In the genomic region with DNA sequence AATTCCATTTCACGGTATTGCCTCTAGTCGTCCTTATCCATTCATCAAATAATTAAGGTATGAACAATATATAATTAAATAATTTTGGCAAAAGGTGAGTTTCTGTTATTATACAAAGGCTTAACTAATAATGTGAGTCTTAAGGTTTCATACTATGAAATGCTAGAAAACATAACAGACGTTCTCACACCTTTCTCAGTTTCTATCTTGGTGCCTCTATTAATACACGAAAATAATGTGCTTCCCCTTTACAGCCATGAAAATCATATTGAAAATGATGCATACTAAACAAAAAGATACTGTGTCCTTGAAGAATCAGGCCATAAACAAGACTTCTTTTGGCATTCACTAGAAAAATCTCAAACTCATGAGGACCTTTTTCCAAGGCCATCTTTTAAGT, we compare ENCODE assay signal across 21 cellular contexts. TPM values are rescaled to one million over a fixed set of nuclear protein-coding genes. Genes with fewer than 3 reads are reported as not detected.
DNase-seq lines count a peak whose midpoint lies in the region; ATAC-seq and TF ChIP-seq lines count a peak whose summit lies in the region.
"Had no signal": no experiment of that assay in that cellular context is flagged by ENCODE, and none has a peak within 500 bp of the region (broad histone marks: within the 10 kb centered on the region; RNA-seq: fewer than 3 reads in every experiment).

No MANE protein-coding gene starts in this region.

- POLR2A ChIA-PET in A673 (lab: Charles Lee; ENCODE audit: low non-redundant PET) (no interaction called here), IMR-90 (lab: Charles Lee; ENCODE audit: unreplicated experiment) (no interaction called here)

- H3K4me3 ChIP-seq in A673 (ENCODE audit: low read depth, low read length, poor library complexity, severe bottlenecking) (peak overlapping the region; percentile 12), IMR-90 (ENCODE audit: insufficient read depth, low read depth, low read length) (no peak overlapping the region), coronary artery (no peak overlapping the region), osteoblast (ENCODE audit: insufficient read depth, low read length) (no peak overlapping the region)
- H3K4me3 ChIP-seq: BLaER1 treated with 17β-estradiol and CSF1 and Interleukin-3, amounts not matched to agents 10 nM and 100 nM; Peyer's patch had no signal

- peaks cover 3 to 12% of the 10 kb centered on the region in 2 experiments; a peak in 3 of 4 replicates for H3K79me1 ChIP-seq in IMR-90 (ENCODE audit: low read depth in 1 of 2, low read length in 2 of 2)

- H3K18ac ChIP-seq in IMR-90 (ENCODE audit: low read depth, low read length) = peak overlapping the region; percentile 84; the same call in 1 of the 2 replicates

- H3K27ac ChIP-seq in A673 (ENCODE audit: low read depth, low read length, poor library complexity, severe bottlenecking) (peak overlapping the region; percentile 78), IMR-90 (ENCODE audit: insufficient read depth, low read length) (no peak overlapping the region), coronary artery (peak overlapping the region; percentile 34 to 63), osteoblast (ENCODE audit: low read depth, low read length) (no peak overlapping the region)
- H3K27ac ChIP-seq: BLaER1 treated with 17β-estradiol and CSF1 and Interleukin-3, amounts not matched to agents 10 nM and 100 nM had no signal

- dilution Hi-C loops in IMR-90 (cut with HindIII; ENCODE audit: low sequenced_read_pairs, unreplicated experiment) = no loop called here

- H3K9me3 Mint-ChIP-seq in natural killer cell = no peaks in the 10 kb centered on the region
- H3K9me3 Mint-ChIP-seq: CD8-positive, alpha-beta memory T cell; T-helper 1 cell treated with Interleukin-12 subunit alpha and Interleukin-12 subunit beta and Interleukin-4 antibody, amounts not matched to agents 30 μg/mL and 1 μg/mL, for 36 hours had no signal

- H2BK5ac ChIP-seq in IMR-90 (ENCODE audit: low read depth, low read length, poor library complexity, severe bottlenecking) = peak overlapping the region; percentile 62

- H3K36me3 Mint-ChIP-seq in natural killer cell = no peaks in the 10 kb centered on the region
- H3K36me3 Mint-ChIP-seq: CD8-positive, alpha-beta memory T cell had no signal

- in situ Hi-C loops in IMR-90 (cut with MboI; ENCODE audit: low sequenced_read_pairs) = no loop called here

- H3K27me3 Mint-ChIP-seq in natural killer cell (ENCODE audit: low read depth in 2 of 2) = peaks cover 14 to 32% of the 10 kb centered on the region in 2 donors

- H3K4me3 Mint-ChIP-seq in natural killer cell = no peak overlapping the region
- H3K4me3 Mint-ChIP-seq: CD8-positive, alpha-beta memory T cell; T-helper 1 cell treated with Interleukin-12 subunit alpha and Interleukin-12 subunit beta and Interleukin-4 antibody, amounts not matched to agents 30 μg/mL and 1 μg/mL, for 36 hours had no signal

- peak overlapping the region; percentile 63 for H2AK5ac ChIP-seq in IMR-90 (ENCODE audit: low read depth, low read length)

- H3K27ac Mint-ChIP-seq in natural killer cell = no peak overlapping the region
- H3K27ac Mint-ChIP-seq: CD8-positive, alpha-beta memory T cell; T-helper 1 cell treated with Interleukin-12 subunit alpha and Interleukin-12 subunit beta and Interleukin-4 antibody, amounts not matched to agents 30 μg/mL and 1 μg/mL, for 36 hours had no signal

- H2BK120ac ChIP-seq in IMR-90 (ENCODE audit: low read depth, low read length) = peak overlapping the region; percentile 91

- no peaks in the 10 kb centered on the region for H3K79me2 ChIP-seq in osteoblast (ENCODE audit: insufficient read depth, low read length)

- H2BK15ac ChIP-seq in IMR-90 (ENCODE audit: low read depth, low read length) = peak overlapping the region; percentile 97; the same call in 2 of the 3 replicates

- TF ChIP-seq CTCF in A673 (conservative IDR thresholded peaks at IDR 0.05; ENCODE audit: low read depth, low read length) = no peak
- no peak for TF ChIP-seq CTCF in IMR-90 (conservative IDR thresholded peaks at IDR 0.05; ENCODE audit: low read depth, low read length)
- TF ChIP-seq CTCF in coronary artery (IDR thresholded peaks at IDR 0.05) = no peak
- no peak for TF ChIP-seq CTCF in osteoblast (IDR thresholded peaks at IDR 0.05; ENCODE audit: extremely low read depth, low read depth, low read length)
- TF ChIP-seq CTCF in natural killer cell (IDR thresholded peaks at IDR 0.05) = no peak

- peak overlapping the region; percentile 87 for H2BK20ac ChIP-seq in IMR-90 (ENCODE audit: low read depth, low read length)

- peak overlapping the region; percentile 82 for H4K91ac ChIP-seq in IMR-90 (ENCODE audit: insufficient read depth, low read depth, low read length)

- BruUV-seq in A673 (replicated peaks; lab: Mats Ljungman, UMichigan) (no TSS peak), IMR-90 (replicated peaks; lab: Mats Ljungman, UMichigan) (no TSS peak)

- TF ChIP-seq POLR2A in IMR-90 (IDR thresholded peaks at IDR 0.05; ENCODE audit: low read depth, low read length) = no peak

- CTCF ChIA-PET in A673 (lab: Charles Lee) (no interaction called here), IMR-90 (lab: Yijun Ruan, JAX) (interaction anchor here (1.0 kb wide), 1 partner anchor 10 kb away, joined by 4 read pairs; no protein-coding TSS in a partner anchor)

- H3K36me3 ChIP-seq in A673 (ENCODE audit: insufficient read depth, low read length, poor library complexity, severe bottlenecking) (no peaks in the 10 kb centered on the region), IMR-90 (ENCODE audit: control insufficient read depth, insufficient read depth, low read length) (no peaks in the 10 kb centered on the region), osteoblast (ENCODE audit: insufficient read depth, low read length) (no peaks in the 10 kb centered on the region)
- H3K36me3 ChIP-seq: BLaER1 treated with 17β-estradiol and CSF1 and Interleukin-3, amounts not matched to agents 10 nM and 100 nM; Peyer's patch had no signal

- H4K20me1 ChIP-seq in IMR-90 (ENCODE audit: insufficient read depth, low read length) (no peaks in the 10 kb centered on the region), osteoblast (ENCODE audit: insufficient read depth, low read length) (no peaks in the 10 kb centered on the region)
- H4K20me1 ChIP-seq: BLaER1 treated with 17β-estradiol and CSF1 and Interleukin-3, amounts not matched to agents 10 nM and 100 nM had no signal

- intact Hi-C loops in A673 (cut with micrococcal nuclease; ENCODE audit: unreplicated experiment) (loop anchor here (10.0 kb wide), 1 partner anchor 139 kb away; no protein-coding TSS in a partner anchor), IMR-90 (cut with micrococcal nuclease) (loop anchor here (10.0 kb wide), 2 partner anchors 49 to 139 kb away; partner anchors contain the start of gene CAV2), natural killer cell (cut with micrococcal nuclease) (no loop called here)

- no peaks in the 10 kb centered on the region for H3K4me1 Mint-ChIP-seq in natural killer cell
- H3K4me1 Mint-ChIP-seq: CD8-positive, alpha-beta memory T cell had no signal

- no peak overlapping the region for H3K4me2 ChIP-seq in IMR-90 (ENCODE audit: low read depth, low read length)
- no peak overlapping the region for H3K4me2 ChIP-seq in osteoblast (ENCODE audit: insufficient read depth, low read length)

- WGBS in IMR-90 (ENCODE audit: extremely low coverage in 2 of 2, insufficient read length in 1 of 2), 2 experiments = no CpG with 5 or more reads among the region's 4 CpGs

- no peak for TF ChIP-seq RAD21 in IMR-90 (IDR thresholded peaks at IDR 0.05; ENCODE audit: low read length)

- H3K4me1 ChIP-seq in A673 (ENCODE audit: insufficient read depth, low read length, poor library complexity, severe bottlenecking) = peaks cover 71% of the 10 kb centered on the region
- H3K4me1 ChIP-seq in IMR-90 (ENCODE audit: control insufficient read depth, insufficient read depth, low read length) = peaks cover 13% of the 10 kb centered on the region
- H3K4me1 ChIP-seq in osteoblast (ENCODE audit: insufficient read depth, low read length) = peaks cover 45% of the 10 kb centered on the region
- H3K4me1 ChIP-seq: Peyer's patch had no signal

- peak overlapping the region; percentile 85 for H3K4ac ChIP-seq in IMR-90 (ENCODE audit: low read depth, low read length)

- H3K27me3 ChIP-seq in A673 (replicated peaks; ENCODE audit: insufficient read depth, low read depth, low read length, poor library complexity) (no peaks in the 10 kb centered on the region), IMR-90 (ENCODE audit: control insufficient read depth, insufficient read depth, low read length) (no peaks in the 10 kb centered on the region), osteoblast (ENCODE audit: insufficient read depth, low read length) (no peaks in the 10 kb centered on the region)
- H3K27me3 ChIP-seq: BLaER1 treated with 17β-estradiol and CSF1 and Interleukin-3, amounts not matched to agents 10 nM and 100 nM; Peyer's patch had no signal

- no peak overlapping the region for H3K56ac ChIP-seq in IMR-90 (ENCODE audit: extremely low read depth, insufficient read depth, low read length)

- H2AFZ ChIP-seq in IMR-90 (replicated peaks; ENCODE audit: low read length, poor library complexity) (no peak overlapping the region), osteoblast (ENCODE audit: low read length) (no peak overlapping the region)

- no peak overlapping the region for H3K9ac ChIP-seq in IMR-90 (ENCODE audit: low read depth, low read length)
- H3K9ac ChIP-seq: BLaER1 treated with 17β-estradiol and CSF1 and Interleukin-3, amounts not matched to agents 10 nM and 100 nM had no signal

- DNase-seq in A673 (ENCODE audit: low spot score) (no peak), IMR-90 (no peak), coronary artery (ENCODE audit: low spot score) (no peak), osteoblast (ENCODE audit: insufficient read length, low spot score, missing footprints) (no peak), natural killer cell (no peak), NCI-H2107 treated with DMSO at 0.1 percent for 48 hours (lab: John Stamatoyannopoulos, UW; ENCODE audit: unreplicated experiment) (no peak)
- DNase-seq: 8988T; CD8-positive, alpha-beta memory T cell; GDM1; GOT3; KG1; NCI-H1436 treated with DMSO at 0.1 percent for 48 hours; NCI-H2081; NCI-H510A; NCI-H82; Peyer's patch; Right ventricle myocardium superior had no signal

- peak overlapping the region in 1 of 2 experiments; percentile 65; a peak in 1 of 4 replicates for H4K8ac ChIP-seq in IMR-90 (ENCODE audit: low read depth in 2 of 2, low read length in 2 of 2)

- H3K9me3 ChIP-seq in A673 (ENCODE audit: low read depth, low read length, poor library complexity, severe bottlenecking) = no peaks in the 10 kb centered on the region
- H3K9me3 ChIP-seq in IMR-90 (ENCODE audit: control insufficient read depth, insufficient read depth, low read length) = no peaks in the 10 kb centered on the region
- H3K9me3 ChIP-seq in osteoblast (ENCODE audit: low read depth, low read length) = no peaks in the 10 kb centered on the region
- H3K9me3 ChIP-seq: BLaER1 treated with 17β-estradiol and CSF1 and Interleukin-3, amounts not matched to agents 10 nM and 100 nM; Peyer's patch had no signal

- H3K14ac ChIP-seq in IMR-90 (replicated peaks; ENCODE audit: low read depth, low read length) = no peak overlapping the region

- H4K5ac ChIP-seq in IMR-90 (ENCODE audit: low read depth, low read length) = peak overlapping the region; percentile 64; the same call in 1 of the 2 replicates

- H3K23ac ChIP-seq in IMR-90 (ENCODE audit: low read depth, low read length) = no peak overlapping the region

- ATAC-seq in GM21526 (IDR thresholded peaks at IDR 0.05; ENCODE audit: low FRiP score, unreplicated experiment) (peak; percentile 58), IMR-90 (ENCODE audit: low read depth) (no peak), natural killer cell (no peak), GM21447 (IDR thresholded peaks at IDR 0.05; ENCODE audit: unreplicated experiment) (no peak)

- H3K9me1 ChIP-seq in IMR-90 (ENCODE audit: insufficient read depth, low read length) = peaks cover 6% of the 10 kb centered on the region; the same call in 1 of the 2 replicates

- no peak overlapping the region for H2AK9ac ChIP-seq in IMR-90 (replicated peaks; ENCODE audit: low read depth, low read length, poor library complexity)

RNA-seq across cellular contexts. Expression of gene CAV2, which starts 54.1 kb away (rescaled TPM):
- total RNA-seq in A673 (2021) = 265 and 286 TPM in 2 replicates
- total RNA-seq in IMR-90 (2012; rRNA removed) = 199 and 217 TPM in 2 replicates
- polyA plus RNA-seq in IMR-90 (2012; rRNA removed) = 217 and 265 TPM in 2 replicates
- 110 and 169 TPM in 2 replicates for polyA plus RNA-seq in IMR-90 (2012; cell fraction: cytosol; rRNA removed)
- polyA plus RNA-seq in IMR-90 (2012; cell fraction: nucleus; rRNA removed; ENCODE audit: low replicate concordance) = 42.8 and 115 TPM in 2 replicates
- 62.8 and 67.3 TPM in 2 replicates for total RNA-seq in osteoblast
- total RNA-seq in natural killer cell = 1 to 10 TPM in 1 of 3 donors, not detected in 2; 1.9 TPM
- total RNA-seq: CD8-positive, alpha-beta memory T cell had no signal
- polyA plus RNA-seq: CD8-positive, alpha-beta memory T cell had no signal

Comparison
In these comparisons a context has a peak if more than half of its experiments do, and no peak if none do; other contexts are left out.
1. H3K27ac ChIP-seq: peak in A673 (single experiment) and coronary artery (2 of 2); none in IMR-90 (single experiment) and osteoblast (single experiment).
2. RNA of gene CAV2, which starts 54.1 kb away (total RNA-seq): 265 to 286 TPM in A673, 199 to 217 TPM in IMR-90 and 62.8 to 67.3 TPM in osteoblast; 1.9 TPM in natural killer cell; every median in the first group is over 10 times any median in the second.